Comparison of ENCODE assay signal across 8 cellular contexts in the genomic region with DNA sequence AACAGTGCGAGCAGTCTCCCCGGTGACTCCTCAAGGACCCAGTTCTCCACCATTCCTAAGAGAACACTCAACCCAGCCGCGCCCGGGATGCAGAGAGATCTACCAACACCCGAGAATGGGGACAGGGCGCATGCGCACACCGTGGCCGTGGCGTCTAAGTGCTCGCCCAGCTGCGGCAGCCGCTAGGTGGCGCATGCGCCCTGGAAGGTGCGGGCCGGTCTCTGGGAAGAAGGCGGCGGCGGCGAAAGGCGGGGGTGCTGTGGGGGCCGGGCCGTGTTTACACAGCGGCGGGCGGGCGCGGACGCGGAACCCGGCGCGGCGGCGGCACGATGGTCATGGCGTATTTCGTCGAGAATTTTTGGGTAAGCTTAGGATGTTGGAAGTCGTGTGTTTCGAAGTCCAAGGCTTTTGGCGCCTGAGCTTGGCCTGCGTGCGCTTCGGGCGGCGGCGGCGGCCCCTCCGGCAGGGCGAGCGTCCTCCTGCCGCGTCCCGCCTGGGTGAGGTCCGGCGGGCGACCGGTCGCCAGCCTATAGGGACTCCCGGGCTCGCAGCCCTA. TPM values are rescaled to one million over a fixed set of nuclear protein-coding genes. Genes with fewer than 3 reads are reported as not detected.
DNase-seq lines count a peak whose midpoint lies in the region; ATAC-seq and TF ChIP-seq lines count a peak whose summit lies in the region.

A gene with protein sequence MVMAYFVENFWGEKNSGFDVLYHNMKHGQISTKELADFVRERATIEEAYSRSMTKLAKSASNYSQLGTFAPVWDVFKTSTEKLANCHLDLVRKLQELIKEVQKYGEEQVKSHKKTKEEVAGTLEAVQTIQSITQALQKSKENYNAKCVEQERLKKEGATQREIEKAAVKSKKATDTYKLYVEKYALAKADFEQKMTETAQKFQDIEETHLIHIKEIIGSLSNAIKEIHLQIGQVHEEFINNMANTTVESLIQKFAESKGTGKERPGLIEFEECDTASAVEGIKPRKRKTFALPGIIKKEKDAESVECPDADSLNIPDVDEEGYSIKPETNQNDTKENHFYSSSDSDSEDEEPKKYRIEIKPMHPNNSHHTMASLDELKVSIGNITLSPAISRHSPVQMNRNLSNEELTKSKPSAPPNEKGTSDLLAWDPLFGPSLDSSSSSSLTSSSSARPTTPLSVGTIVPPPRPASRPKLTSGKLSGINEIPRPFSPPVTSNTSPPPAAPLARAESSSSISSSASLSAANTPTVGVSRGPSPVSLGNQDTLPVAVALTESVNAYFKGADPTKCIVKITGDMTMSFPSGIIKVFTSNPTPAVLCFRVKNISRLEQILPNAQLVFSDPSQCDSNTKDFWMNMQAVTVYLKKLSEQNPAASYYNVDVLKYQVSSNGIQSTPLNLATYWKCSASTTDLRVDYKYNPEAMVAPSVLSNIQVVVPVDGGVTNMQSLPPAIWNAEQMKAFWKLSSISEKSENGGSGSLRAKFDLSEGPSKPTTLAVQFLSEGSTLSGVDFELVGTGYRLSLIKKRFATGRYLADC (plus strand): TSS at position 274 of the 556 bp plus-strand sequence. CDS start 56 bp downstream, at position 330.

- peaks cover 23% of the 10 kb centered on the region for H3K27me3 ChIP-seq in BE2C

- peak within 1 kb of the TSS; percentile 68 for H3K4me3 ChIP-seq in BE2C (ENCODE audit: low read depth, low read length)

- no peaks in the 10 kb centered on the region for H3K4me1 ChIP-seq in BE2C

- ATAC-seq in HG03439 (IDR thresholded peaks at IDR 0.05; ENCODE audit: unreplicated experiment) = peak; percentile 95

- TF ChIP-seq CTCF in BE2C (IDR thresholded peaks at IDR 0.05; ENCODE audit: low read depth, low read length) = peak; percentile 65

- no peaks in the 10 kb centered on the region for H3K36me3 ChIP-seq in BE2C

- peak within 1 kb of the TSS; percentile 93 for H3K27ac ChIP-seq in cingulate gyrus (ENCODE audit: low read depth, low read length)

- H3K9me3 ChIP-seq in BE2C = peaks cover 4% of the 10 kb centered on the region; the same call in 1 of the 2 replicates

- DNase-seq in BE2C (peak; percentile 99), GM19238 (ENCODE audit: insufficient read length, low spot score) (peak; percentile 91), NCI-H510A treated with DMSO at 0.1 percent for 48 hours (lab: John Stamatoyannopoulos, UW) (peak; percentile 89), kidney tubule cell (ENCODE audit: low spot score) (peak; percentile 98)
- peak; percentile 97 for DNase-seq in activated CD4-positive, alpha-beta T cell treated with anti-CD3 and anti-CD28 coated beads for 4 hours
- peak; percentile 94 for DNase-seq in stimulated activated CD4-positive, alpha-beta T cell treated with anti-CD3 and anti-CD28 coated beads, Interleukin-1b, Interleukin-23, amount 100 ng/mL, for 1 hour (ENCODE audit: low read depth in 2 of 2)

RNA-seq across cellular contexts. Expression of the gene that starts here (rescaled TPM):
- polyA plus RNA-seq in BE2C (2012; ENCODE audit: insufficient read depth, insufficient read length, low read depth) = 0.99 TPM

Comparison
In these comparisons a context has a peak if more than half of its experiments do, and no peak if none do; other contexts are left out.
1. Peak in every context shown above with its lines: DNase-seq, ATAC-seq, H3K4me3 ChIP-seq and H3K27ac ChIP-seq.